ENCODE assay signal across 8 cellular contexts in the genomic region with DNA sequence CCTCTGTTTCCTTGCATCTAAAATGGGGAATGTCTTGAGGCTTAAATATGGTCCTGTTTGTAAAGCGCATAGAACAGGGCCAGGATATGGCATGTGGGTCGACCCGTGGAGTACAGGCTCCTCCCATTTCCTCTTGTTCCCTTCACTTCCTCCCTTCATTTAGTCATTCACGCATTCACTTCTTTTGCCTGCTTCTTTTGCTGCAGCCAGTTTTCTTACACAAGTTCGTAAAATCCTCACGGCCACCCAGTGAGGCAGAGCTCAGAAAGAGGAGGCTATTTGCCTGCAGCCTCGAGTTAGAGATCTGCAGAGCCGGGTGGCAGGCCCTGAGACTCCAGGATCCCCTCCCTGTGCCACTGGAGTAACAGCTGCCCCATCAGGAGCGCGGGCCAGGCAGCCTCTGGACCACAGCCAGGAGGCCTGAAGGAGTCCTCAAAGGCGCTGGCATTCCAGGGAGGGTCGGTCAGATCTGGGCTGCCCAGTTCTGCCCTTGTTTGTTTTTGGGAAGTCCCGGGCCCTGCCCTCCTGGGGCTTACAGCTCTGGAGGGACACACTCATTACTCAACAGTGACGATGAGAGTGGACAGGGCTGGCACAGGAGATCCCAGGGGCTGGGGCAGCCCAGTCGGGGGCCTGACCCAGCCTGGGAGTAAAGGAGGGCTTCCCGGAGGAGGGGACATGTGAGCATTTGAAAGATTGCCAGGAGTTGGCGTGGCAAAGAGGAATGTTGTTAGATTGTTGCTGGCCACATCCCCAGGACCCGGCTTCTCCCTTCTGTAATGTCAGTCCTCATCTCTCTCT. TPM values are rescaled to one million over a fixed set of nuclear protein-coding genes. Genes with fewer than 3 reads are reported as not detected.
DNase-seq lines count a peak whose midpoint lies in the region; ATAC-seq and TF ChIP-seq lines count a peak whose summit lies in the region.

No MANE protein-coding gene starts in this region.

- H3K27ac Mint-ChIP-seq in effector memory CD8-positive, alpha-beta T cell, result peak overlapping the region; percentile 89 to 93
- peak overlapping the region; percentile 38 for H3K27ac Mint-ChIP-seq in neural crest cell (ENCODE audit: unreplicated experiment)

- in situ Hi-C loops in ACHN (cut with HindIII; ENCODE audit: low pct_ligation_motif_present, low pct_unique_long_range_greater_than_20kb, low sequenced_read_pairs), result no loop called here

- 47 to 60% methylated on average over 18 of the region's 18 CpGs for WGBS in testis, 2 donors

- TF ChIP-seq POLR2A in testis (IDR thresholded peaks at IDR 0.05), result no peak

- peak overlapping the region; percentile 56 for H3K27ac ChIP-seq in SJCRH30
- H3K27ac ChIP-seq in testis, result peak overlapping the region in 1 of 2 donors; percentile 61

- peaks cover 21% of the 10 kb centered on the region for H3K4me1 ChIP-seq in SJCRH30
- peaks cover 33% of the 10 kb centered on the region for H3K4me1 ChIP-seq in testis

- no peaks in the 10 kb centered on the region for H3K27me3 Mint-ChIP-seq in effector memory CD8-positive, alpha-beta T cell
- no peaks in the 10 kb centered on the region for H3K27me3 Mint-ChIP-seq in neural crest cell (ENCODE audit: low read depth)

- H3K36me3 Mint-ChIP-seq in effector memory CD8-positive, alpha-beta T cell (ENCODE audit: insufficient read depth), result peaks cover 14% of the 10 kb centered on the region
- peaks cover 3% of the 10 kb centered on the region for H3K36me3 Mint-ChIP-seq in neural crest cell (ENCODE audit: low read depth)

- H3K27me3 ChIP-seq in SJCRH30, result no peaks in the 10 kb centered on the region
- no peaks in the 10 kb centered on the region for H3K27me3 ChIP-seq in testis

- intact Hi-C loops in testis (cut with DNase I; ENCODE audit: low total_unique reads), result no loop called here

- ATAC-seq in effector memory CD8-positive, alpha-beta T cell (replicated peaks), result no peak

- DNase-seq in activated CD4-positive, alpha-beta T cell treated with anti-CD3 and anti-CD28 coated beads for 4 hours, result peak; percentile 24 to 27
- no peak for DNase-seq in activated CD4-positive, alpha-beta T cell treated with anti-CD3 and anti-CD28 coated beads, Interleukin-2, amount 50 U/mL, for 1 hour
- DNase-seq in SJCRH30 (peak; percentile 89 to 91), neural crest cell (ENCODE audit: low read depth, low spot score) (no peak), testis (no peak), mesenteric fat pad (ENCODE audit: low spot score) (no peak), ACHN (no peak)
- no peak for DNase-seq in effector memory CD8-positive, alpha-beta T cell

- H3K9me3 Mint-ChIP-seq in effector memory CD8-positive, alpha-beta T cell, result no peaks in the 10 kb centered on the region
- no peaks in the 10 kb centered on the region for H3K9me3 Mint-ChIP-seq in neural crest cell

- H3K4me3 Mint-ChIP-seq in effector memory CD8-positive, alpha-beta T cell, result peak overlapping the region; percentile 79 to 81
- peak overlapping the region; percentile 41 for H3K4me3 Mint-ChIP-seq in neural crest cell

- H3K9me3 ChIP-seq in SJCRH30 (replicated peaks) (no peaks in the 10 kb centered on the region), testis (no peaks in the 10 kb centered on the region)

- TF ChIP-seq CTCF in neural crest cell (conservative IDR thresholded peaks at IDR 0.05) (no peak), testis (IDR thresholded peaks at IDR 0.05) (no peak)

- peaks cover 60 to 61% of the 10 kb centered on the region in 2 donors for H3K4me1 Mint-ChIP-seq in effector memory CD8-positive, alpha-beta T cell (ENCODE audit: low read depth in 2 of 2)
- peaks cover 35% of the 10 kb centered on the region for H3K4me1 Mint-ChIP-seq in neural crest cell

- no peak overlapping the region for H3K4me3 ChIP-seq in SJCRH30
- H3K4me3 ChIP-seq in testis, result no peak overlapping the region

- peaks cover 24% of the 10 kb centered on the region for H3K36me3 ChIP-seq in SJCRH30
- H3K36me3 ChIP-seq in testis (ENCODE audit: low read depth, missing control alignments), result no peaks in the 10 kb centered on the region

RNA-seq across cellular contexts. Expression of a gene that starts 4.6 kb away (rescaled TPM):
- 97.7 and 98.1 TPM in 2 replicates for total RNA-seq in SJCRH30 (2014; rRNA removed; shearing (Covaris generic))
- total RNA-seq in neural crest cell (113 and 114 TPM in 2 replicates), testis (10 to 100 TPM; 71.7 to 72.8 TPM), mesenteric fat pad (44.3 TPM)
- polyA plus RNA-seq in testis (ENCODE audit: insufficient read depth, low read depth, low replicate concordance), result 49.1 TPM

RNA-seq across cellular contexts. Expression of a gene that starts 54.6 kb away (rescaled TPM):
- 2.0 and 4.8 TPM in 2 replicates for total RNA-seq in SJCRH30 (2014; rRNA removed; shearing (Covaris generic))
- total RNA-seq in neural crest cell (6.9 and 7.6 TPM in 2 replicates), testis (100 to 1,000 TPM in 1 of 2 donors, 10 to 100 TPM in 1; 82.6 to 105 TPM), mesenteric fat pad (27.4 TPM)
- 3.8 TPM for polyA plus RNA-seq in testis (ENCODE audit: insufficient read depth, low read depth, low replicate concordance)

Comparison
In these comparisons a context has a peak if more than half of its experiments do, and no peak if none do; other contexts are left out.
1. DNase-seq: peak in activated CD4-positive, alpha-beta T cell treated with anti-CD3 and anti-CD28 coated beads for 4 hours (2 of 2) and SJCRH30 (2 of 2); none in activated CD4-positive, alpha-beta T cell treated with anti-CD3 and anti-CD28 coated beads, Interleukin-2, amount 50 U/mL, for 1 hour (single experiment), effector memory CD8-positive, alpha-beta T cell (0 of 3), neural crest cell (single experiment), testis (single experiment), mesenteric fat pad (single experiment) and ACHN (single experiment).